In the genomic region with DNA sequence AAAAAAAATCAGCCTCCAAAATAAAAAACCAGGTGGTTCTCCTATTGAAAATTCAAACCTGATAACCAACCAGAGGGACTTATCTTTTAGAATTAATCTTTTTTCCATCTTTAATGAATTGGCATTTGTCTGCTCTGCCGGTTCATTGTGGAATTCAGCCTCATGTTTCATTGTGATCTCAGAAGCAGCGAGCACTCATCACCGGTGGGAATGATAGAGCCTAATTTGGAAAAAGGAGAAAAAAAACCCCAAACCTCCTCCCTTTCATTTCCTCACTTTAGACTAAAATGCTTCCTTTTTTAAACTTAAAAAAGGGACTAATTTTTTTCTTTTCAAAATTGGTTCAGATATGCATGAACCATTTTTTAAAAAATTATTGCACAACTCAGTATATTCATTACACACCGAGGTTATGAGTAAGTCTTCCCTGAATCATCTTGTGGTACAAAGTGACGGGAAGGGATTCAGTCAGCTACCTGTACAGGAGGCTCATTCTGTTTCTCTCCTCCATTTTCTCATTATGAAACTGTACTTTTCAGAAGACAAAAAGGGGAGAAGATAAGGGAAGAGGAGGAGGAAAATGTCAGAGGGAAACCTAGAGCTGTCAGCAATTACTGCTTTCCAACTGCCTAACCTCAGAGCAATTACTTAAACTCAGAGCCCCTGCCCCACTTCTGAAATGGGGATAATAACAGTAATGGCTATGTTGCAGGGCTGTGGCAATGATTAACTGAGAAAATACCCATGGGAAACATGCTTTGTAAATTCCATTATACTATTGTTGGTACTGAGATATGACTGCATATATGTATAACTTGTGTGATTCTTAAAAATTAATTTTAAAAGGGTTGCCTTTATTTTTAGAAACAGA, we compare ENCODE assay signal across 8 cellular contexts. TPM values are rescaled to one million over a fixed set of nuclear protein-coding genes. Genes with fewer than 3 reads are reported as not detected.
DNase-seq lines count a peak whose midpoint lies in the region; ATAC-seq and TF ChIP-seq lines count a peak whose summit lies in the region.

No MANE protein-coding gene starts in this region.

- no peaks in the 10 kb centered on the region for H3K9me3 Mint-ChIP-seq in activated naive CD8-positive, alpha-beta T cell treated with anti-CD3 and anti-CD28 coated beads, Interleukin-2, amount 50 U/mL, for 24 hours
- H3K9me3 Mint-ChIP-seq in stimulated activated memory B cell treated with anti-CD40 and anti-IgM and Interleukin-4, amounts not matched to agents 10 μg/mL and 1 μg/mL and 100 μg/mL, for 72 hours: no peaks in the 10 kb centered on the region

- no peak for TF ChIP-seq CTCF in spleen (IDR thresholded peaks at IDR 0.05 in 8 of 11, conservative IDR thresholded peaks at IDR 0.05 in 3 of 11)

- no peaks in the 10 kb centered on the region for H3K27me3 Mint-ChIP-seq in activated naive CD8-positive, alpha-beta T cell treated with anti-CD3 and anti-CD28 coated beads, Interleukin-2, amount 50 U/mL, for 24 hours
- H3K27me3 Mint-ChIP-seq in stimulated activated memory B cell treated with anti-CD40 and anti-IgM and Interleukin-4, amounts not matched to agents 10 μg/mL and 1 μg/mL and 100 μg/mL, for 72 hours: no peaks in the 10 kb centered on the region

- H3K27me3 ChIP-seq in spleen (replicated peaks in 1 of 7): no peaks in the 10 kb centered on the region

- DNase-seq in stimulated activated CD4-positive, alpha-beta T cell treated with anti-CD3 and anti-CD28 coated beads, Interleukin-4, amount 100 ng/mL, for 24 hours: peak; percentile 32
- DNase-seq in stimulated activated CD4-positive, alpha-beta T cell treated with anti-CD3 and anti-CD28 coated beads, Interleukin-4, amount 100 ng/mL, for 4 hours: no peak
- no peak for DNase-seq in activated naive CD8-positive, alpha-beta T cell treated with anti-CD3 and anti-CD28 coated beads, Interleukin-2, amount 50 U/mL, for 24 hours
- DNase-seq in germinal center (ENCODE audit: low spot score) (no peak), spleen (no peak), NCI-H2081 treated with DMSO at 0.1 percent for 48 hours (lab: John Stamatoyannopoulos, UW) (no peak)

- H3K4me1 Mint-ChIP-seq in activated naive CD8-positive, alpha-beta T cell treated with anti-CD3 and anti-CD28 coated beads, Interleukin-2, amount 50 U/mL, for 24 hours: peaks cover 56% of the 10 kb centered on the region
- peaks cover 60% of the 10 kb centered on the region for H3K4me1 Mint-ChIP-seq in stimulated activated memory B cell treated with anti-CD40 and anti-IgM and Interleukin-4, amounts not matched to agents 10 μg/mL and 1 μg/mL and 100 μg/mL, for 72 hours

- peaks cover 0 to 41% (median 9%) of the 10 kb centered on the region in 6 donors for H3K36me3 ChIP-seq in spleen

- peaks cover 0 to 69% (median 24%) of the 10 kb centered on the region in 6 donors for H3K4me1 ChIP-seq in spleen

- peak; percentile 80 for ATAC-seq in HG03159 (IDR thresholded peaks at IDR 0.05; ENCODE audit: unreplicated experiment)
- peak; percentile 96 for ATAC-seq in activated naive CD8-positive, alpha-beta T cell treated with anti-CD3 and anti-CD28 coated beads, Interleukin-2, amount 50 U/mL, for 24 hours
- ATAC-seq in stimulated activated memory B cell treated with anti-CD40 and anti-IgM and Interleukin-4, amounts not matched to agents 10 μg/mL and 1 μg/mL and 100 μg/mL, for 72 hours: peak; percentile 70

- peaks cover 7% of the 10 kb centered on the region for H3K36me3 Mint-ChIP-seq in activated naive CD8-positive, alpha-beta T cell treated with anti-CD3 and anti-CD28 coated beads, Interleukin-2, amount 50 U/mL, for 24 hours (ENCODE audit: low read depth)
- peaks cover 16% of the 10 kb centered on the region for H3K36me3 Mint-ChIP-seq in stimulated activated memory B cell treated with anti-CD40 and anti-IgM and Interleukin-4, amounts not matched to agents 10 μg/mL and 1 μg/mL and 100 μg/mL, for 72 hours

- TF ChIP-seq POLR2A in spleen (IDR thresholded peaks at IDR 0.05): no peak

- H3K27ac ChIP-seq in spleen: no peak overlapping the region

- H3K4me3 ChIP-seq in spleen: no peak overlapping the region

- WGBS in spleen, 5 donors: 40 to 61% (median 43%) methylated on average over 5 of the region's 5 CpGs

- no peaks in the 10 kb centered on the region for H3K9me3 ChIP-seq in spleen

- intact Hi-C loops in spleen (cut with DNase I; ENCODE audit: low total_unique reads): no loop called here

- H3K27ac Mint-ChIP-seq in activated naive CD8-positive, alpha-beta T cell treated with anti-CD3 and anti-CD28 coated beads, Interleukin-2, amount 50 U/mL, for 24 hours: peak overlapping the region; percentile 85
- peak overlapping the region; percentile 70 for H3K27ac Mint-ChIP-seq in stimulated activated memory B cell treated with anti-CD40 and anti-IgM and Interleukin-4, amounts not matched to agents 10 μg/mL and 1 μg/mL and 100 μg/mL, for 72 hours

- H3K4me3 Mint-ChIP-seq in activated naive CD8-positive, alpha-beta T cell treated with anti-CD3 and anti-CD28 coated beads, Interleukin-2, amount 50 U/mL, for 24 hours: peak overlapping the region; percentile 36
- H3K4me3 Mint-ChIP-seq in stimulated activated memory B cell treated with anti-CD40 and anti-IgM and Interleukin-4, amounts not matched to agents 10 μg/mL and 1 μg/mL and 100 μg/mL, for 72 hours: no peak overlapping the region

RNA-seq across cellular contexts. Expression of a gene that starts 23.9 kb away (rescaled TPM):
- total RNA-seq in spleen: 10 to 100 TPM; 40.5 to 50.2 (median 43.8) TPM
- 10 to 100 TPM in 1 of 3 donors, 1 to 10 TPM in 2; 7.6 to 13.7 (median 8.3) TPM for polyA plus RNA-seq in spleen
